2 cellular contexts compared by ENCODE assay signal in the genomic region with DNA sequence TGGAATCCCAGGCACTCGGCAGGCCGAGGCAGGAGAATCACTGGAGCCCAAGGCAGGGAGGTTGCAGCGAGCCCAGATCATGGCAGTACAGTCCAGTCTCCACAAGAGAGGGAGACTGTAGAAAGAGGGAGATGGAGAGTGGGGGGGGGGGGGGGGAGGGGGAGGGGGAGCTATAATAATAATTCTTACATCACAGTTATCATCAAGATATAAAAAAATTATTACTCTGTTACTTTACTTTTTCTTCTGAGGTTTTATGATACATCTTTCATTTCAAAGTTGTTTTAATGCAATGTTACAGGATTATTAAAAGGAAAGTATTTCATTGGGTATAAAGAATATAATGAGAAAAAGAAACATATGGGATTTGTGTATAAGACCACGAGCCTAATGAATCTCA.
A peak's percentile ranks its signal among the peaks of the same experiment; 100 is the strongest.
TF ChIP-seq lines count a peak whose summit lies in the region.

No MANE protein-coding gene starts in this region.

TF ChIP-seq in HepG2, 621 proteins besides CTCF, POLR2A, EP300 and RAD21:
- peak; percentile 73 for TF ChIP-seq HNRNPK (IDR thresholded peaks at IDR 0.05; ENCODE audit: low read depth, low read length, poor library complexity, severe bottlenecking)
- no peak for TF ChIP-seq SUZ12 (IDR thresholded peaks at IDR 0.05; ENCODE audit: low read depth, low read length)

TF ChIP-seq in K562, 482 proteins besides CTCF, POLR2A, EP300 and RAD21:
- TF ChIP-seq HNRNPK (IDR thresholded peaks at IDR 0.05; ENCODE audit: low read depth, low read length, poor library complexity, severe bottlenecking) = peak; percentile 69
- TF ChIP-seq, protein P1, sequence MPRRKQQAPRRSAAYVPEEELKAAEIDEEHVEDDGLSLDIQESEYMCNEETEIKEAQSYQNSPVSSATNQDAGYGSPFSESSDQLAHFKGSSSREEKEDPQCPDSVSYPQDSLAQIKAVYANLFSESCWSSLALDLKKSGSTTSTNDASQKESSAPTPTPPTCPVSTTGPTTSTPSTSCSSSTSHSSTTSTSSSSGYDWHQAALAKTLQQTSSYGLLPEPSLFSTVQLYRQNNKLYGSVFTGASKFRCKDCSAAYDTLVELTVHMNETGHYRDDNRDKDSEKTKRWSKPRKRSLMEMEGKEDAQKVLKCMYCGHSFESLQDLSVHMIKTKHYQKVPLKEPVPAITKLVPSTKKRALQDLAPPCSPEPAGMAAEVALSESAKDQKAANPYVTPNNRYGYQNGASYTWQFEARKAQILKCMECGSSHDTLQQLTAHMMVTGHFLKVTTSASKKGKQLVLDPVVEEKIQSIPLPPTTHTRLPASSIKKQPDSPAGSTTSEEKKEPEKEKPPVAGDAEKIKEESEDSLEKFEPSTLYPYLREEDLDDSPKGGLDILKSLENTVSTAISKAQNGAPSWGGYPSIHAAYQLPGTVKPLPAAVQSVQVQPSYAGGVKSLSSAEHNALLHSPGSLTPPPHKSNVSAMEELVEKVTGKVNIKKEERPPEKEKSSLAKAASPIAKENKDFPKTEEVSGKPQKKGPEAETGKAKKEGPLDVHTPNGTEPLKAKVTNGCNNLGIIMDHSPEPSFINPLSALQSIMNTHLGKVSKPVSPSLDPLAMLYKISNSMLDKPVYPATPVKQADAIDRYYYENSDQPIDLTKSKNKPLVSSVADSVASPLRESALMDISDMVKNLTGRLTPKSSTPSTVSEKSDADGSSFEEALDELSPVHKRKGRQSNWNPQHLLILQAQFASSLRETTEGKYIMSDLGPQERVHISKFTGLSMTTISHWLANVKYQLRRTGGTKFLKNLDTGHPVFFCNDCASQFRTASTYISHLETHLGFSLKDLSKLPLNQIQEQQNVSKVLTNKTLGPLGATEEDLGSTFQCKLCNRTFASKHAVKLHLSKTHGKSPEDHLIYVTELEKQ (CRISPR knock-in tag; IDR thresholded peaks at IDR 0.05) = no peak
